15 cellular contexts compared by ENCODE assay signal in genomic region chr14:100336618-100337530, GRCh38. TPM values are rescaled to one million over a fixed set of nuclear protein-coding genes. Genes with fewer than 3 reads are reported as not detected.
DNase-seq lines count a peak whose midpoint lies in the region; ATAC-seq and TF ChIP-seq lines count a peak whose summit lies in the region.
"Had no signal": no experiment of that assay in that cellular context is flagged by ENCODE, and none has a peak within 500 bp of the region (broad histone marks: within the 10 kb centered on the region; RNA-seq: fewer than 3 reads in every experiment).

No MANE protein-coding gene starts in this region.

- no peak overlapping the region for H3K4me2 ChIP-seq in SK-N-SH

- no peak overlapping the region for H3K4me3 Mint-ChIP-seq in activated naive CD4-positive, alpha-beta T cell treated with anti-CD3 and anti-CD28 coated beads, Interleukin-2, amount 50 U/mL, for 24 hours
- no peak overlapping the region for H3K4me3 Mint-ChIP-seq in activated naive CD4-positive, alpha-beta T cell treated with anti-CD3 and anti-CD28 coated beads, Interleukin-2, amount 10 ng/mL, durations not matched to agents 7 days and 5 days
- H3K4me3 Mint-ChIP-seq in chondrocyte (ENCODE audit: unreplicated experiment), result no peak overlapping the region
- H3K4me3 Mint-ChIP-seq: T-cell had no signal

- peak overlapping the region; percentile 65 for H3K27ac Mint-ChIP-seq in activated naive CD4-positive, alpha-beta T cell treated with anti-CD3 and anti-CD28 coated beads, Interleukin-2, amount 50 U/mL, for 24 hours
- no peak overlapping the region for H3K27ac Mint-ChIP-seq in activated naive CD4-positive, alpha-beta T cell treated with anti-CD3 and anti-CD28 coated beads, Interleukin-2, amount 10 ng/mL, durations not matched to agents 7 days and 5 days
- peak overlapping the region; percentile 32 for H3K27ac Mint-ChIP-seq in chondrocyte (ENCODE audit: unreplicated experiment)
- H3K27ac Mint-ChIP-seq: T-cell had no signal

- H3K9me3 ChIP-seq in upper lobe of left lung, result no peaks in the 10 kb centered on the region
- no peaks in the 10 kb centered on the region for H3K9me3 ChIP-seq in SK-N-SH
- H3K9me3 ChIP-seq: vagina had no signal

- H3K4me1 ChIP-seq in upper lobe of left lung (peaks cover 14 to 19% (median 16%) of the 10 kb centered on the region in 4 donors), SK-N-SH (ENCODE audit: control insufficient read depth in 1 of 2, insufficient read depth in 2 of 2, low read depth in 1 of 2, low read length in 1 of 2) (peaks cover 0 to 4% of the 10 kb centered on the region in 2 experiments; a peak in 2 of 4 replicates)
- H3K4me1 ChIP-seq: parathyroid adenoma had no signal

- H3K9me3 Mint-ChIP-seq in activated naive CD4-positive, alpha-beta T cell treated with anti-CD3 and anti-CD28 coated beads, Interleukin-2, amount 50 U/mL, for 24 hours, result no peaks in the 10 kb centered on the region
- no peaks in the 10 kb centered on the region for H3K9me3 Mint-ChIP-seq in activated naive CD4-positive, alpha-beta T cell treated with anti-CD3 and anti-CD28 coated beads, Interleukin-2, amount 10 ng/mL, durations not matched to agents 7 days and 5 days
- no peaks in the 10 kb centered on the region for H3K9me3 Mint-ChIP-seq in chondrocyte (ENCODE audit: low read depth)
- H3K9me3 Mint-ChIP-seq: T-cell had no signal

- no peaks in the 10 kb centered on the region for H3K9me2 ChIP-seq in SK-N-SH

- H3K9ac ChIP-seq in SK-N-SH, result no peak overlapping the region
- H3K9ac ChIP-seq: parathyroid adenoma had no signal

- H3K36me3 Mint-ChIP-seq in activated naive CD4-positive, alpha-beta T cell treated with anti-CD3 and anti-CD28 coated beads, Interleukin-2, amount 50 U/mL, for 24 hours, result peaks cover 21% of the 10 kb centered on the region
- H3K36me3 Mint-ChIP-seq in activated naive CD4-positive, alpha-beta T cell treated with anti-CD3 and anti-CD28 coated beads, Interleukin-2, amount 10 ng/mL, durations not matched to agents 7 days and 5 days, result peaks cover 51% of the 10 kb centered on the region
- peaks cover 45% of the 10 kb centered on the region for H3K36me3 Mint-ChIP-seq in chondrocyte (ENCODE audit: low read depth)

- CTCF ChIA-PET in activated naive CD4-positive, alpha-beta T cell treated with anti-CD3 and anti-CD28 coated beads, Interleukin-2, amount 10 ng/mL, durations not matched to agents 7 days and 5 days (lab: Charles Lee), result no interaction called here
- CTCF ChIA-PET in SK-N-SH (lab: Yijun Ruan, JAX), result interaction anchor here (1.0 to 1.1 kb wide), 2 partner anchors 23 to 33 kb away, joined by 4 read pairs; no protein-coding TSS in a partner anchor

- H3K4me3 ChIP-seq in upper lobe of left lung (no peak overlapping the region), SK-N-SH (ENCODE audit: low read depth in 2 of 2, low read length in 1 of 2) (no peak overlapping the region)
- H3K4me3 ChIP-seq: vagina had no signal

- 86 to 91% methylated on average over 14 to 17 of the region's 18 CpGs for WGBS in upper lobe of left lung, 2 donors
- WGBS in SK-N-SH (ENCODE audit: low lambda C conversion rate), result 89% methylated on average over 17 of the region's 18 CpGs

- peaks cover 1% of the 10 kb centered on the region for H3F3A ChIP-seq in SK-N-SH (replicated peaks; ENCODE audit: insufficient read depth)

- no peak for TF ChIP-seq POLR2A in upper lobe of left lung (IDR thresholded peaks at IDR 0.05)

- peaks cover 7 to 88% (median 69%) of the 10 kb centered on the region in 4 donors for H3K36me3 ChIP-seq in upper lobe of left lung
- H3K36me3 ChIP-seq in SK-N-SH (replicated peaks in 1 of 2; ENCODE audit: control insufficient read depth in 1 of 2, insufficient read depth in 2 of 2, low read length in 1 of 2), result peaks cover 23 to 26% of the 10 kb centered on the region in 2 experiments

- ATAC-seq in HG02884 (IDR thresholded peaks at IDR 0.05; ENCODE audit: unreplicated experiment), result peak; percentile 47
- ATAC-seq in upper lobe of left lung (ENCODE audit: low FRiP score in 2 of 2), result no peak
- ATAC-seq: T-cell had no signal

- no peaks in the 10 kb centered on the region for H3K79me2 ChIP-seq in SK-N-SH (ENCODE audit: insufficient read depth)
- H3K79me2 ChIP-seq: parathyroid adenoma had no signal

- TF ChIP-seq RAD21 in SK-N-SH (IDR thresholded peaks at IDR 0.05; ENCODE audit: low read length), result no peak

- no peaks in the 10 kb centered on the region for H4K20me1 ChIP-seq in SK-N-SH (ENCODE audit: insufficient read depth)

- POLR2A ChIA-PET in SK-N-SH (lab: Yijun Ruan, JAX), result no interaction called here

- H3K27me3 ChIP-seq in upper lobe of left lung, result no peaks in the 10 kb centered on the region
- no peaks in the 10 kb centered on the region for H3K27me3 ChIP-seq in SK-N-SH (ENCODE audit: insufficient read depth)
- H3K27me3 ChIP-seq: vagina had no signal

- H3K27me3 Mint-ChIP-seq in activated naive CD4-positive, alpha-beta T cell treated with anti-CD3 and anti-CD28 coated beads, Interleukin-2, amount 50 U/mL, for 24 hours, result no peaks in the 10 kb centered on the region
- no peaks in the 10 kb centered on the region for H3K27me3 Mint-ChIP-seq in activated naive CD4-positive, alpha-beta T cell treated with anti-CD3 and anti-CD28 coated beads, Interleukin-2, amount 10 ng/mL, durations not matched to agents 7 days and 5 days
- no peaks in the 10 kb centered on the region for H3K27me3 Mint-ChIP-seq in chondrocyte (ENCODE audit: low read depth)
- H3K27me3 Mint-ChIP-seq: T-cell had no signal

- H3K4me1 Mint-ChIP-seq in activated naive CD4-positive, alpha-beta T cell treated with anti-CD3 and anti-CD28 coated beads, Interleukin-2, amount 50 U/mL, for 24 hours, result peaks cover 8% of the 10 kb centered on the region
- peaks cover 16% of the 10 kb centered on the region for H3K4me1 Mint-ChIP-seq in activated naive CD4-positive, alpha-beta T cell treated with anti-CD3 and anti-CD28 coated beads, Interleukin-2, amount 10 ng/mL, durations not matched to agents 7 days and 5 days
- H3K4me1 Mint-ChIP-seq in chondrocyte (ENCODE audit: low read depth), result peaks cover 9% of the 10 kb centered on the region

- TF ChIP-seq EP300 in upper lobe of left lung (IDR thresholded peaks at IDR 0.05), result no peak
- TF ChIP-seq EP300 in SK-N-SH (IDR thresholded peaks at IDR 0.05; ENCODE audit: borderline replicate concordance in 1 of 2, low read depth in 1 of 2, low read length in 1 of 2), result no peak

- H2AFZ ChIP-seq in SK-N-SH (ENCODE audit: low read depth), result no peak overlapping the region
- H2AFZ ChIP-seq: parathyroid adenoma had no signal

- TF ChIP-seq CTCF in chondrocyte (IDR thresholded peaks at IDR 0.05) (no peak), upper lobe of left lung (IDR thresholded peaks at IDR 0.05) (no peak), SK-N-SH (IDR thresholded peaks at IDR 0.05) (no peak)

- H3K27ac ChIP-seq in upper lobe of left lung, result no peak overlapping the region
- H3K27ac ChIP-seq in SK-N-SH (ENCODE audit: low read depth in 2 of 2, low read length in 1 of 2), result no peak overlapping the region
- H3K27ac ChIP-seq: parathyroid adenoma, vagina had no signal

- no peak for DNase-seq in activated naive CD4-positive, alpha-beta T cell treated with anti-CD3 and anti-CD28 coated beads, Interleukin-2, amount 10 ng/mL, durations not matched to agents 7 days and 5 days
- no peak for DNase-seq in chondrocyte (ENCODE audit: low spot score)
- DNase-seq in upper lobe of left lung, result peak; percentile 9 to 48
- DNase-seq in NCI-H774 (lab: John Stamatoyannopoulos, UW), result no peak
- no peak for DNase-seq in globus pallidus (ENCODE audit: low spot score)
- DNase-seq in SK-N-SH, result no peak
- DNase-seq: midbrain, T-cell had no signal

TF ChIP-seq in SK-N-SH, 30 proteins besides CTCF, POLR2A, EP300 and RAD21 (continues in another document):
- TF ChIP-seq NFIC (IDR thresholded peaks at IDR 0.05; ENCODE audit: borderline replicate concordance), result no peak
- no peak for TF ChIP-seq FOXM1 (IDR thresholded peaks at IDR 0.05; ENCODE audit: low read depth)
- TF ChIP-seq SMC3 (IDR thresholded peaks at IDR 0.05; ENCODE audit: low read depth, low read length), result no peak
- no peak for TF ChIP-seq USF1 (IDR thresholded peaks at IDR 0.05; ENCODE audit: borderline replicate concordance, low read depth)
- no peak for TF ChIP-seq TEAD4 (IDR thresholded peaks at IDR 0.05; ENCODE audit: borderline replicate concordance, insufficient read depth)
- no peak for TF ChIP-seq JUND (IDR thresholded peaks at IDR 0.05)
- TF ChIP-seq GABPA (IDR thresholded peaks at IDR 0.05; ENCODE audit: low read depth), result no peak
- no peak for TF ChIP-seq YY1 (IDR thresholded peaks at IDR 0.05; ENCODE audit: low read depth)

RNA-seq across cellular contexts. Expression of gene SLC25A47, which starts 13.7 kb away (rescaled TPM):
- total RNA-seq in chondrocyte (not detected in 3 replicates), upper lobe of left lung (not detected)
- not detected in 2 replicates for polyA plus RNA-seq in SK-N-SH (2012; rRNA removed)
- polyA plus RNA-seq in SK-N-SH (2012; cell fraction: cytosol; rRNA removed), result not detected in 2 replicates
- polyA plus RNA-seq in SK-N-SH (2012; cell fraction: nucleus; rRNA removed), result 0.06 TPM in 1 of 2 replicates, not detected in the other
- total RNA-seq: aorta, dermis microvascular lymphatic vessel endothelial cell, H4, vagina had no signal
- polyA plus RNA-seq: aorta had no signal

RNA-seq across cellular contexts. Expression of gene SLC25A29, which starts 30.6 kb away (rescaled TPM):
- total RNA-seq in chondrocyte (22.2 to 29.3 TPM (median 26.6 TPM) in 3 replicates), upper lobe of left lung (100 to 1,000 TPM in 2 of 6 donors, 10 to 100 TPM in 4; 81.5 to 275 (median 96.6) TPM)
- polyA plus RNA-seq in SK-N-SH (2012; rRNA removed), result 66.9 and 84.6 TPM in 2 replicates
- 13.9 and 26.7 TPM in 2 replicates for polyA plus RNA-seq in SK-N-SH (2012; cell fraction: cytosol; rRNA removed)
- polyA plus RNA-seq in SK-N-SH (2012; cell fraction: nucleus; rRNA removed), result 442 and 628 TPM in 2 replicates

RNA-seq across cellular contexts. Expression of gene WDR25, which starts 39.4 kb away (rescaled TPM):
- total RNA-seq in chondrocyte, result 11.4 to 15.7 TPM (median 14.5 TPM) in 3 replicates
- 10 to 100 TPM in 4 of 6 donors, 1 to 10 TPM in 2; 5.5 to 43.0 (median 10.6) TPM for total RNA-seq in upper lobe of left lung
- polyA plus RNA-seq in SK-N-SH (2012; rRNA removed), result 26.8 and 33.3 TPM in 2 replicates
- polyA plus RNA-seq in SK-N-SH (2012; cell fraction: cytosol; rRNA removed), result 21.4 and 23.2 TPM in 2 replicates
- polyA plus RNA-seq in SK-N-SH (2012; cell fraction: nucleus; rRNA removed), result 19.3 and 21.2 TPM in 2 replicates

Comparison
In these comparisons a context has a peak if more than half of its experiments do, and no peak if none do; other contexts are left out.
1. DNase-seq: peak in upper lobe of left lung (2 of 2); none in activated naive CD4-positive, alpha-beta T cell treated with anti-CD3 and anti-CD28 coated beads, Interleukin-2, amount 10 ng/mL, durations not matched to agents 7 days and 5 days (single experiment), chondrocyte (single experiment), NCI-H774 (single experiment), globus pallidus (single experiment) and SK-N-SH (single experiment).